Comparison of ENCODE assay signal across 8 cellular contexts in genomic region chr9:35746583-35746982, GRCh38. TPM values are rescaled to one million over a fixed set of nuclear protein-coding genes. Genes with fewer than 3 reads are reported as not detected.
A peak's percentile ranks its signal among the peaks of the same experiment; 100 is the strongest.
DNase-seq lines count a peak whose midpoint lies in the region; ATAC-seq and TF ChIP-seq lines count a peak whose summit lies in the region.

No MANE protein-coding gene starts in this region.

- H3K9me3 ChIP-seq in A673 (ENCODE audit: low read depth, low read length, poor library complexity, severe bottlenecking) (no peaks in the 10 kb centered on the region), breast epithelium (no peaks in the 10 kb centered on the region)

- intact Hi-C loops in A673 (cut with micrococcal nuclease; ENCODE audit: unreplicated experiment) (no loop called here), breast epithelium (cut with DNase I; ENCODE audit: low total_unique reads) (no loop called here)

- TF ChIP-seq POLR2A in breast epithelium (IDR thresholded peaks at IDR 0.05), result no peak

- H3K36me3 ChIP-seq in A673 (ENCODE audit: insufficient read depth, low read length, poor library complexity, severe bottlenecking), result peaks cover 29% of the 10 kb centered on the region
- no peaks in the 10 kb centered on the region for H3K36me3 ChIP-seq in breast epithelium

- TF ChIP-seq CTCF in A673 (conservative IDR thresholded peaks at IDR 0.05; ENCODE audit: low read depth, low read length), result no peak
- TF ChIP-seq CTCF in HL-60 (IDR thresholded peaks at IDR 0.05; ENCODE audit: insufficient read depth, low read length), result no peak
- no peak for TF ChIP-seq CTCF in breast epithelium (IDR thresholded peaks at IDR 0.05)

- H3K27ac ChIP-seq in A673 (ENCODE audit: low read depth, low read length, poor library complexity, severe bottlenecking), result no peak overlapping the region
- no peak overlapping the region for H3K27ac ChIP-seq in HL-60 (replicated peaks)
- peak overlapping the region in 1 of 2 donors; percentile 42 for H3K27ac ChIP-seq in breast epithelium

- BruUV-seq in A673 (replicated peaks; lab: Mats Ljungman, UMichigan), result no TSS peak

- H3K27me3 ChIP-seq in A673 (replicated peaks; ENCODE audit: insufficient read depth, low read depth, low read length, poor library complexity) (no peaks in the 10 kb centered on the region), HL-60 (ENCODE audit: insufficient read depth, poor library complexity, severe bottlenecking) (no peaks in the 10 kb centered on the region), breast epithelium (no peaks in the 10 kb centered on the region)

- DNase-seq in A673 (ENCODE audit: low spot score) (no peak), HL-60 (ENCODE audit: low read depth in 1 of 2, low spot score in 1 of 2) (no peak), breast epithelium (ENCODE audit: low spot score in 2 of 2) (no peak), mucosa of gallbladder (ENCODE audit: low spot score) (peak; percentile 78), UCSD-AML1 (lab: John Stamatoyannopoulos, UW; ENCODE audit: unreplicated experiment) (no peak)
- no peak for DNase-seq in effector CD4-positive, alpha-beta T cell

- ATAC-seq in GM18517 (IDR thresholded peaks at IDR 0.05; ENCODE audit: unreplicated experiment) (no peak), HG02938 (IDR thresholded peaks at IDR 0.05; ENCODE audit: unreplicated experiment) (no peak)

- POLR2A ChIA-PET in A673 (lab: Charles Lee; ENCODE audit: low non-redundant PET), result no interaction called here

- peaks cover 21% of the 10 kb centered on the region for H3K4me1 ChIP-seq in A673 (ENCODE audit: insufficient read depth, low read length, poor library complexity, severe bottlenecking)
- H3K4me1 ChIP-seq in breast epithelium, result peaks cover 6 to 29% of the 10 kb centered on the region in 2 donors

- CTCF ChIA-PET in A673 (lab: Charles Lee), result no interaction called here

- H3K4me3 ChIP-seq in A673 (ENCODE audit: low read depth, low read length, poor library complexity, severe bottlenecking) (peak overlapping the region; percentile 96), HL-60 (replicated peaks; ENCODE audit: insufficient read depth, low read length) (peak overlapping the region; percentile 88), breast epithelium (peak overlapping the region; percentile 80 to 98 (median 87))

RNA-seq across cellular contexts. Expression of gene GBA2, which starts 2.4 kb away (rescaled TPM):
- total RNA-seq in A673 (2021), result 67.6 and 70.5 TPM in 2 replicates
- total RNA-seq in breast epithelium, result 10 to 100 TPM; 44.5 to 63.8 (median 57.0) TPM
- 161 TPM for total RNA-seq in mucosa of gallbladder

RNA-seq across cellular contexts. Expression of gene RGP1, which starts 2.5 kb away (rescaled TPM):
- total RNA-seq in A673 (2021) (21.9 and 26.3 TPM in 2 replicates), breast epithelium (10 to 100 TPM; 16.7 to 20.1 (median 17.4) TPM), mucosa of gallbladder (36.6 TPM)

RNA-seq across cellular contexts. Expression of gene MSMP, which starts 7.5 kb away (rescaled TPM):
- not detected in 2 replicates for total RNA-seq in A673 (2021)
- not detected for total RNA-seq in breast epithelium
- total RNA-seq in mucosa of gallbladder, result 1.1 TPM

RNA-seq across cellular contexts. Expression of gene CREB3, which starts 14.1 kb away (rescaled TPM):
- total RNA-seq in A673 (2021) (27.6 and 29.1 TPM in 2 replicates), breast epithelium (10 to 100 TPM; 46.4 to 49.9 (median 47.2) TPM), mucosa of gallbladder (48.1 TPM)

RNA-seq across cellular contexts. Expression of gene TLN1, which starts 14.6 kb away (rescaled TPM):
- 173 and 178 TPM in 2 replicates for total RNA-seq in A673 (2021)
- 100 to 1,000 TPM; 163 to 497 (median 215) TPM for total RNA-seq in breast epithelium
- 482 TPM for total RNA-seq in mucosa of gallbladder
